In the genomic region with DNA sequence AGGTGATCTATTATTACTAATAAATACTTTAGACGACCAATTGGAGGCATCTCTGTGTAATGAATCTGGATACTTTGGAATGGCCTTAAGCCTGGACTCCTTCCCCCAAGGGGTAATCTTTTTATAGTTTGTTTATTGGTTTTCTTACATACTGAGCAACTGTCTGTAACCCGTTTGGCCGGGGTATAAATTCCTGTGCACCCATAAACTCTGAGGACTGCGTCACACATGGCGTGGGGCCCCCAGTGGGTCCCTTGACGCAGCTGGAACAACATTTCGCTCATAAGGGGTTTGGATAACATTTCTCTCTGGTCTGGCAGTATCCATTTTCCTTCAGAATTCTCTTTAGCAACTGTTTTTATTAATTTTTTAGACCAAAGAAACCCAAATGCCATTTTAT, we compare ENCODE assay signal across 24 cellular contexts.
"Had no signal": no experiment of that assay in that cellular context is flagged by ENCODE, and none has a peak within 500 bp of the region (broad histone marks: within the 10 kb centered on the region; RNA-seq: fewer than 3 reads in every experiment).

No MANE protein-coding gene starts in this region.

- H3K4me3 ChIP-seq: coronary artery, esophagus muscularis mucosa, heart right ventricle, lung, pancreas, right atrium auricular region, stomach, thyroid gland had no signal

- H3K36me3 ChIP-seq: pancreas, right atrium auricular region, thyroid gland had no signal

- DNase-seq: dermis blood vessel endothelial cell; effector memory CD4-positive, alpha-beta T cell; foreskin melanocyte; glutamatergic neuron; heart right ventricle; hypothalamus; immature natural killer cell; islet precursor cell; kidney glomerular epithelial cell; naive B cell; pancreas; stimulated activated CD4-positive, alpha-beta T cell treated with anti-CD3 and anti-CD28 coated beads, Interleukin-2, amount 100 ng/mL, for 24 hours; stimulated activated CD4-positive, alpha-beta T cell treated with anti-CD3 and anti-CD28 coated beads, Interleukin-4, amount 100 ng/mL, for 24 hours; stimulated activated naive CD4-positive, alpha-beta T cell treated with Interleukin-2 at 50 U/mL for 16 hours; stomach; thyroid gland had no signal

- ATAC-seq: heart right ventricle; natural killer cell treated with Interleukin-12 subunit alpha and Interleukin-12 subunit beta and Interleukin-15 and Interleukin-18, amount 100 ng/mL, for 72 hours; pancreas; sciatic nerve; stimulated activated effector memory CD8-positive, alpha-beta T cell treated with anti-CD3 and anti-CD28 coated beads, Interleukin-12 subunit alpha, Interleukin-12 subunit beta, amount 100 ng/mL, for 72 hours had no signal

- H3K9me3 ChIP-seq: esophagus muscularis mucosa, heart right ventricle, neutrophil, pancreas, right atrium auricular region, stomach, thyroid gland had no signal

- H3K27me3 ChIP-seq: esophagus muscularis mucosa, heart right ventricle, neutrophil, pancreas, right atrium auricular region, stomach, thyroid gland had no signal

- H3K4me1 ChIP-seq: heart right ventricle, pancreas, right atrium auricular region, stomach, thyroid gland had no signal

- H3K27ac ChIP-seq: coronary artery, esophagus muscularis mucosa, heart right ventricle, neutrophil, pancreas, right atrium auricular region, stomach, thyroid gland had no signal
